ENCODE assay signal across 9 cellular contexts in the genomic region with DNA sequence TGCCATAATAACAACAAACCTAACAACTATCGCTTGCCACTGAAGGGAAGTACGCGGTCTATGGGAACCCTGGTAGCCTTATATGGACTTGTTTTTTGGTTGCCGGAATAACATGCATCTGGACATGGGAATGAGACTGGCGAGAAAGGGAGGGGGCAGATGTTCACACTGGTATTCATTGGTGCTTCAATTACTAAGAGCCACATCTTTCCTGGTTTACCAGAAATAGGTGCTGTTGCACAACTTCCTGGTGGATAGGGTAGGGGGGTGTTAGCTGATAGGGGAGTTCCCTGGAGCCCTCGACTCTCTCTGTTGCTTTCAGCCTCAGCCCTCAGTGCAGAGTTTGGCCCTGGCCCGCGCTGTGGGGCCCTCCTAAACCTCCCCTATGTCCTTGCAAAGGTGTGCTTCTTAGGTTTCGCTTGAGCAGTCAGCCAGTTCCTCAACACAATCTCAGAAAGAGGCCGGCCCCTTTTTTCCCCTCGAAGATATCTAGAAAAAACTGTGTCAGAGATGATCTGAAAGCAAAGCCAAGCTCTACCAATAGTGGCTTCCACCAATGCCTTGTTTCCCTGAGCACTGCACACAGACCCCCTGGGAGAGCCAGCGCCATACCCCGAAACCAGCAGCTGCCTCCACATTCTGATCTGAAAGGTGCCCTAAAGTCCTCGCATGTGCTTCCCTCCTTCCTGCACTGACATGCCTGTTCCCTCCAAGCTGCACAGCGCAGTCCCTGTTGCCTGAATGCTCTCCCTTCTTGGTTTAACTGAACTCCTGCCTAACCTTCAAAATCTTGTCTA.
A peak's percentile ranks its signal among the peaks of the same experiment; 100 is the strongest.
DNase-seq lines count a peak whose midpoint lies in the region; ATAC-seq and TF ChIP-seq lines count a peak whose summit lies in the region.
"Had no signal": no experiment of that assay in that cellular context is flagged by ENCODE, and none has a peak within 500 bp of the region (broad histone marks: within the 10 kb centered on the region; RNA-seq: fewer than 3 reads in every experiment).

No MANE protein-coding gene starts in this region.

- H3K4me1 ChIP-seq in parathyroid adenoma = no peaks in the 10 kb centered on the region

- no peaks in the 10 kb centered on the region for H3K9me3 ChIP-seq in parathyroid adenoma (ENCODE audit: control insufficient read depth, low read length)

- H3K27me3 ChIP-seq in parathyroid adenoma (ENCODE audit: control insufficient read depth, insufficient read depth, low read length) = no peaks in the 10 kb centered on the region

- H3K36me3 ChIP-seq in parathyroid adenoma (ENCODE audit: control insufficient read depth, insufficient read depth, low read length) = no peaks in the 10 kb centered on the region

- H3K4me2 ChIP-seq in parathyroid adenoma (ENCODE audit: low read length) = no peak overlapping the region
- H3K4me2 ChIP-seq: PC-9 had no signal

- H3K4me3 ChIP-seq in parathyroid adenoma (ENCODE audit: low read depth, low read length) = peak overlapping the region; percentile 23
- H3K4me3 ChIP-seq: PC-9 had no signal

- peak overlapping the region; percentile 20 for H2AFZ ChIP-seq in parathyroid adenoma
- H2AFZ ChIP-seq: PC-9 had no signal

- H3K9ac ChIP-seq in parathyroid adenoma = no peak overlapping the region

- no peak overlapping the region for H3K27ac ChIP-seq in parathyroid adenoma
- H3K27ac ChIP-seq: PC-9 had no signal

- ATAC-seq in GM19035 (IDR thresholded peaks at IDR 0.05; ENCODE audit: unreplicated experiment) = peak; percentile 72
- ATAC-seq in HG02642 (IDR thresholded peaks at IDR 0.05; ENCODE audit: poor library complexity, unreplicated experiment) = peak; percentile 73
- ATAC-seq in HG02870 (IDR thresholded peaks at IDR 0.05; ENCODE audit: unreplicated experiment) = no peak

- H3K79me2 ChIP-seq in parathyroid adenoma = no peaks in the 10 kb centered on the region

- peak; percentile 34 for DNase-seq in amniotic epithelial cell (ENCODE audit: low read depth)
- no peak for DNase-seq in UCSD-AML1 (lab: John Stamatoyannopoulos, UW; ENCODE audit: unreplicated experiment)
- no peak for DNase-seq in globus pallidus (ENCODE audit: low spot score)
- DNase-seq in NCI-H524 (lab: John Stamatoyannopoulos, UW) = no peak
- DNase-seq: PC-9 had no signal

- TF ChIP-seq CTCF in parathyroid adenoma (IDR thresholded peaks at IDR 0.05) = no peak
